2 cellular contexts compared by ENCODE assay signal in genomic region chr3:53357457-53357856, GRCh38.
TF ChIP-seq lines count a peak whose summit lies in the region.

No MANE protein-coding gene starts in this region.

TF ChIP-seq in A549, 52 proteins besides CTCF, POLR2A, EP300 and RAD21:
- TF ChIP-seq MYC (IDR thresholded peaks at IDR 0.05; ENCODE audit: borderline replicate concordance, low read length): no peak
- TF ChIP-seq HDAC2 (IDR thresholded peaks at IDR 0.05): no peak
- no peak for TF ChIP-seq HOXB5 (CRISPR knock-in tag; IDR thresholded peaks at IDR 0.05)
- TF ChIP-seq ZFP36 (IDR thresholded peaks at IDR 0.05; ENCODE audit: borderline replicate concordance, partially characterized antibody): no peak
- no peak for TF ChIP-seq MAZ (IDR thresholded peaks at IDR 0.05; ENCODE audit: borderline replicate concordance, low read depth, low read length)
- TF ChIP-seq FOSL2 (IDR thresholded peaks at IDR 0.05): no peak
- TF ChIP-seq FOSL2 (CRISPR knock-in tag; IDR thresholded peaks at IDR 0.05): no peak
- TF ChIP-seq JUNB (IDR thresholded peaks at IDR 0.05): no peak
- TF ChIP-seq MAFK (IDR thresholded peaks at IDR 0.05; ENCODE audit: partially characterized antibody): no peak
- TF ChIP-seq HOXB13 (CRISPR knock-in tag; IDR thresholded peaks at IDR 0.05; ENCODE audit: low read depth): no peak

TF ChIP-seq in GM23338, 12 proteins besides CTCF, POLR2A, EP300 and RAD21:
- TF ChIP-seq ZNF114 (CRISPR knock-in tag; IDR thresholded peaks at IDR 0.05) (no peak), JUNB (IDR thresholded peaks at IDR 0.05; ENCODE audit: unreplicated experiment) (no peak), EZH2phosphoT487 (IDR thresholded peaks at IDR 0.05; ENCODE audit: unreplicated experiment) (no peak), ZNF331 (CRISPR knock-in tag; IDR thresholded peaks at IDR 0.05; ENCODE audit: low read depth) (no peak), EZH2 (IDR thresholded peaks at IDR 0.05; ENCODE audit: low read depth, unreplicated experiment) (no peak), ETS1 (IDR thresholded peaks at IDR 0.05) (no peak), REST (IDR thresholded peaks at IDR 0.05; ENCODE audit: unreplicated experiment) (no peak), POLR2AphosphoS5 (IDR thresholded peaks at IDR 0.05; ENCODE audit: low read depth) (no peak), NANOG (IDR thresholded peaks at IDR 0.05; ENCODE audit: borderline replicate concordance) (no peak), STAT1 (IDR thresholded peaks at IDR 0.05; ENCODE audit: unreplicated experiment) (no peak), CREB1 (CRISPR knock-in tag; IDR thresholded peaks at IDR 0.05; ENCODE audit: low read depth) (no peak)
- TF ChIP-seq, protein P1, sequence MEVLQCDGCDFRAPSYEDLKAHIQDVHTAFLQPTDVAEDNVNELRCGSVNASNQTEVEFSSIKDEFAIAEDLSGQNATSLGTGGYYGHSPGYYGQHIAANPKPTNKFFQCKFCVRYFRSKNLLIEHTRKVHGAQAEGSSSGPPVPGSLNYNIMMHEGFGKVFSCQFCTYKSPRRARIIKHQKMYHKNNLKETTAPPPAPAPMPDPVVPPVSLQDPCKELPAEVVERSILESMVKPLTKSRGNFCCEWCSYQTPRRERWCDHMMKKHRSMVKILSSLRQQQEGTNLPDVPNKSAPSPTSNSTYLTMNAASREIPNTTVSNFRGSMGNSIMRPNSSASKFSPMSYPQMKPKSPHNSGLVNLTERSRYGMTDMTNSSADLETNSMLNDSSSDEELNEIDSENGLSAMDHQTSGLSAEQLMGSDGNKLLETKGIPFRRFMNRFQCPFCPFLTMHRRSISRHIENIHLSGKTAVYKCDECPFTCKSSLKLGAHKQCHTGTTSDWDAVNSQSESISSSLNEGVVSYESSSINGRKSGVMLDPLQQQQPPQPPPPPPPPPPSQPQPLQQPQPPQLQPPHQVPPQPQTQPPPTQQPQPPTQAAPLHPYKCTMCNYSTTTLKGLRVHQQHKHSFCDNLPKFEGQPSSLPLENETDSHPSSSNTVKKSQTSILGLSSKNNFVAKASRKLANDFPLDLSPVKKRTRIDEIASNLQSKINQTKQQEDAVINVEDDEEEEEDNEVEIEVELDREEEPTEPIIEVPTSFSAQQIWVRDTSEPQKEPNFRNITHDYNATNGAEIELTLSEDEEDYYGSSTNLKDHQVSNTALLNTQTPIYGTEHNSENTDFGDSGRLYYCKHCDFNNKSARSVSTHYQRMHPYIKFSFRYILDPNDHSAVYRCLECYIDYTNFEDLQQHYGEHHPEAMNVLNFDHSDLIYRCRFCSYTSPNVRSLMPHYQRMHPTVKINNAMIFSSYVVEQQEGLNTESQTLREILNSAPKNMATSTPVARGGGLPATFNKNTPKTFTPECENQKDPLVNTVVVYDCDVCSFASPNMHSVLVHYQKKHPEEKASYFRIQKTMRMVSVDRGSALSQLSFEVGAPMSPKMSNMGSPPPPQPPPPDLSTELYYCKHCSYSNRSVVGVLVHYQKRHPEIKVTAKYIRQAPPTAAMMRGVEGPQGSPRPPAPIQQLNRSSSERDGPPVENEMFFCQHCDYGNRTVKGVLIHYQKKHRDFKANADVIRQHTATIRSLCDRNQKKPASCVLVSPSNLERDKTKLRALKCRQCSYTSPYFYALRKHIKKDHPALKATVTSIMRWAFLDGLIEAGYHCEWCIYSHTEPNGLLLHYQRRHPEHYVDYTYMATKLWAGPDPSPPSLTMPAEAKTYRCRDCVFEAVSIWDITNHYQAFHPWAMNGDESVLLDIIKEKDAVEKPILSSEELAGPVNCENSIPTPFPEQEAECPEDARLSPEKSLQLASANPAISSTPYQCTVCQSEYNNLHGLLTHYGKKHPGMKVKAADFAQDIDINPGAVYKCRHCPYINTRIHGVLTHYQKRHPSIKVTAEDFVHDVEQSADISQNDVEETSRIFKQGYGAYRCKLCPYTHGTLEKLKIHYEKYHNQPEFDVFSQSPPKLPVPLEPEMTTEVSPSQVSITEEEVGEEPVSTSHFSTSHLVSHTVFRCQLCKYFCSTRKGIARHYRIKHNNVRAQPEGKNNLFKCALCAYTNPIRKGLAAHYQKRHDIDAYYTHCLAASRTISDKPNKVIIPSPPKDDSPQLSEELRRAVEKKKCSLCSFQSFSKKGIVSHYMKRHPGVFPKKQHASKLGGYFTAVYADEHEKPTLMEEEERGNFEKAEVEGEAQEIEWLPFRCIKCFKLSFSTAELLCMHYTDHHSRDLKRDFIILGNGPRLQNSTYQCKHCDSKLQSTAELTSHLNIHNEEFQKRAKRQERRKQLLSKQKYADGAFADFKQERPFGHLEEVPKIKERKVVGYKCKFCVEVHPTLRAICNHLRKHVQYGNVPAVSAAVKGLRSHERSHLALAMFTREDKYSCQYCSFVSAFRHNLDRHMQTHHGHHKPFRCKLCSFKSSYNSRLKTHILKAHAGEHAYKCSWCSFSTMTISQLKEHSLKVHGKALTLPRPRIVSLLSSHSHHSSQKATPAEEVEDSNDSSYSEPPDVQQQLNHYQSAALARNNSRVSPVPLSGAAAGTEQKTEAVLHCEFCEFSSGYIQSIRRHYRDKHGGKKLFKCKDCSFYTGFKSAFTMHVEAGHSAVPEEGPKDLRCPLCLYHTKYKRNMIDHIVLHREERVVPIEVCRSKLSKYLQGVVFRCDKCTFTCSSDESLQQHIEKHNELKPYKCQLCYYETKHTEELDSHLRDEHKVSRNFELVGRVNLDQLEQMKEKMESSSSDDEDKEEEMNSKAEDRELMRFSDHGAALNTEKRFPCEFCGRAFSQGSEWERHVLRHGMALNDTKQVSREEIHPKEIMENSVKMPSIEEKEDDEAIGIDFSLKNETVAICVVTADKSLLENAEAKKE (CRISPR knock-in tag; IDR thresholded peaks at IDR 0.05): no peak
